Comparison of ENCODE assay signal across 21 cellular contexts in genomic region chr22:35191412-35191811, GRCh38.
A peak's percentile ranks its signal among the peaks of the same experiment; 100 is the strongest.
DNase-seq lines count a peak whose midpoint lies in the region; ATAC-seq, FAIRE-seq and TF ChIP-seq lines count a peak whose summit lies in the region.
"Had no signal": no experiment of that assay in that cellular context is flagged by ENCODE, and none has a peak within 500 bp of the region (broad histone marks: within the 10 kb centered on the region; RNA-seq: fewer than 3 reads in every experiment).

No MANE protein-coding gene starts in this region.

- H3K4me3 ChIP-seq in SK-N-SH (ENCODE audit: low read depth in 2 of 2, low read length in 1 of 2) (no peak overlapping the region), fibroblast of pulmonary artery (replicated peaks; ENCODE audit: low read depth, low read length) (no peak overlapping the region)
- H3K4me3 ChIP-seq: Peyer's patch, thoracic aorta had no signal

- peaks cover 5% of the 10 kb centered on the region for H3K9me3 Mint-ChIP-seq in type B pancreatic cell
- H3K9me3 Mint-ChIP-seq in glutamatergic neuron (ENCODE audit: unreplicated experiment) = peaks cover 10% of the 10 kb centered on the region

- no peaks in the 10 kb centered on the region for H3F3A ChIP-seq in SK-N-SH (replicated peaks; ENCODE audit: insufficient read depth)

- no peaks in the 10 kb centered on the region for H3K79me2 ChIP-seq in SK-N-SH (ENCODE audit: insufficient read depth)

- no peak for FAIRE-seq in GM12891 (lab: Jason Lieb, UNC)

- H3K9ac ChIP-seq in SK-N-SH = no peak overlapping the region

- DNase-seq in SK-N-SH (no peak), SW480 (ENCODE audit: low spot score) (peak; percentile 81), fibroblast of pulmonary artery (ENCODE audit: low read depth) (peak; percentile 15), type B pancreatic cell (ENCODE audit: extremely low spot score, unreplicated experiment) (peak; percentile 27), glutamatergic neuron (no peak), NCI-H1436 treated with DMSO at 0.1 percent for 48 hours (lab: John Stamatoyannopoulos, UW) (no peak), GM12891 (ENCODE audit: insufficient read length, low spot score) (no peak)
- DNase-seq: activated CD4-positive, alpha-beta T cell treated with anti-CD3 and anti-CD28 coated beads, Interleukin-2, amount 50 U/mL, for 48 hours; Calu3; endodermal cell; NCI-H446 treated with DMSO at 0.1 percent for 48 hours; occipital lobe; Peyer's patch; stimulated activated CD4-positive, alpha-beta T cell treated with anti-CD3 and anti-CD28 coated beads, Interleukin-12 subunit alpha, Interleukin-12 subunit beta, amount 100 ng/mL, for 4 hours had no signal

- POLR2A ChIA-PET in SK-N-SH (lab: Yijun Ruan, JAX) = no interaction called here

- H3K27me3 Mint-ChIP-seq in type B pancreatic cell (peaks cover 6% of the 10 kb centered on the region), glutamatergic neuron (ENCODE audit: unreplicated experiment) (peaks cover 2% of the 10 kb centered on the region)
- H3K27me3 Mint-ChIP-seq: brain had no signal

- H3K36me3 ChIP-seq in SK-N-SH (replicated peaks in 1 of 2; ENCODE audit: control insufficient read depth in 1 of 2, insufficient read depth in 2 of 2, low read length in 1 of 2) = no peaks in the 10 kb centered on the region
- H3K36me3 ChIP-seq: Peyer's patch, thoracic aorta had no signal

- H3K4me1 Mint-ChIP-seq in type B pancreatic cell (ENCODE audit: unreplicated experiment) (no peaks in the 10 kb centered on the region), glutamatergic neuron (ENCODE audit: low read depth, unreplicated experiment) (no peaks in the 10 kb centered on the region)
- H3K4me1 Mint-ChIP-seq: endodermal cell, memory B cell had no signal

- no peak overlapping the region for H2AFZ ChIP-seq in SK-N-SH (ENCODE audit: low read depth)

- CTCF ChIA-PET in SK-N-SH (lab: Yijun Ruan, JAX) = no interaction called here

- no peaks in the 10 kb centered on the region for H3K9me2 ChIP-seq in SK-N-SH

- TF ChIP-seq EP300 in SK-N-SH (IDR thresholded peaks at IDR 0.05; ENCODE audit: borderline replicate concordance in 1 of 2, low read depth in 1 of 2, low read length in 1 of 2) = no peak

- no peaks in the 10 kb centered on the region for H3K27me3 ChIP-seq in SK-N-SH (ENCODE audit: insufficient read depth)
- H3K27me3 ChIP-seq: Peyer's patch had no signal

- WGBS in SK-N-SH (ENCODE audit: low lambda C conversion rate) = 12% methylated on average over 2 of the region's 2 CpGs

- no peaks in the 10 kb centered on the region for H4K20me1 ChIP-seq in SK-N-SH (ENCODE audit: insufficient read depth)

- TF ChIP-seq RAD21 in SK-N-SH (IDR thresholded peaks at IDR 0.05; ENCODE audit: low read length) = no peak

- H3K27ac ChIP-seq in SK-N-SH (ENCODE audit: low read depth in 2 of 2, low read length in 1 of 2) = no peak overlapping the region
- H3K27ac ChIP-seq: 22Rv1, HL-60, Peyer's patch, thoracic aorta had no signal

- no peaks in the 10 kb centered on the region for H3K4me1 ChIP-seq in SK-N-SH (ENCODE audit: control insufficient read depth in 1 of 2, insufficient read depth in 2 of 2, low read depth in 1 of 2, low read length in 1 of 2)
- H3K4me1 ChIP-seq: Peyer's patch had no signal

- TF ChIP-seq POLR2A in GM12891 (IDR thresholded peaks at IDR 0.05; ENCODE audit: low read depth, low read length) = no peak

- H3K27ac Mint-ChIP-seq in type B pancreatic cell (no peak overlapping the region), glutamatergic neuron (ENCODE audit: unreplicated experiment) (no peak overlapping the region)
- H3K27ac Mint-ChIP-seq: activated T-helper 2 cell treated with anti-CD3 and anti-CD28 coated beads, Interferon-gamma antibody, Interleukin-2, Interleukin-4, amounts not matched to agents 10 μg/mL and 5 μg/mL and 100 μg/mL, durations not matched to agents 14 hours and 24 hours and 36 hours; brain; endodermal cell; memory B cell had no signal

- H3K4me3 Mint-ChIP-seq in type B pancreatic cell (no peak overlapping the region), glutamatergic neuron (ENCODE audit: unreplicated experiment) (no peak overlapping the region)
- H3K4me3 Mint-ChIP-seq: brain, endodermal cell, memory B cell had no signal

- H3K36me3 Mint-ChIP-seq in type B pancreatic cell (no peaks in the 10 kb centered on the region), glutamatergic neuron (ENCODE audit: unreplicated experiment) (peaks cover 21% of the 10 kb centered on the region)
- H3K36me3 Mint-ChIP-seq: brain had no signal

- H3K4me2 ChIP-seq in SK-N-SH = no peak overlapping the region

- TF ChIP-seq CTCF in SK-N-SH (IDR thresholded peaks at IDR 0.05) (no peak), fibroblast of pulmonary artery (IDR thresholded peaks at IDR 0.05; ENCODE audit: low read length, missing control alignments) (no peak), type B pancreatic cell (conservative IDR thresholded peaks at IDR 0.05) (no peak), glutamatergic neuron (IDR thresholded peaks at IDR 0.05; ENCODE audit: partially characterized antibody, unreplicated experiment) (no peak)

- peak; percentile 51 for ATAC-seq in SK-N-SH treated with all-trans-retinoic acid at 6 μM for 48 hours

- H3K9me3 ChIP-seq in SK-N-SH = peaks cover 12% of the 10 kb centered on the region; the same call in 1 of the 2 replicates

TF ChIP-seq in SK-N-SH treated with all-trans-retinoic acid at 6 μM for 48 hours, 23 proteins besides CTCF, POLR2A, EP300 and RAD21 (continues in another document):
- TF ChIP-seq PATZ1 (CRISPR knock-in tag; IDR thresholded peaks at IDR 0.05; ENCODE audit: borderline replicate concordance) (no peak), GLIS3 (CRISPR knock-in tag; IDR thresholded peaks at IDR 0.05) (no peak), OSR1 (CRISPR knock-in tag; IDR thresholded peaks at IDR 0.05) (no peak), ZFP3 (CRISPR knock-in tag; IDR thresholded peaks at IDR 0.05) (no peak), ARNTL (CRISPR knock-in tag; IDR thresholded peaks at IDR 0.05; ENCODE audit: borderline replicate concordance, low read depth) (no peak), ZNF8 (CRISPR knock-in tag; IDR thresholded peaks at IDR 0.05) (no peak)

TF ChIP-seq in SK-N-SH, 30 proteins besides CTCF, POLR2A, EP300 and RAD21:
- TF ChIP-seq FOSL2 (IDR thresholded peaks at IDR 0.05; ENCODE audit: borderline replicate concordance, low read depth) (no peak), CHD2 (IDR thresholded peaks at IDR 0.05; ENCODE audit: low read length, partially characterized antibody) (no peak)

TF ChIP-seq in GM12891, 5 proteins besides CTCF, POLR2A, EP300 and RAD21:
- TF ChIP-seq SPI1 (IDR thresholded peaks at IDR 0.05; ENCODE audit: low read depth, low read length) (no peak), PAX5 (IDR thresholded peaks at IDR 0.05; ENCODE audit: insufficient read depth, low read length, severe bottlenecking) (no peak), TAF1 (IDR thresholded peaks at IDR 0.05; ENCODE audit: low read depth, low read length) (no peak), POLR2AphosphoS5 (IDR thresholded peaks at IDR 0.05; ENCODE audit: low read depth, low read length) (no peak), POU2F2 (IDR thresholded peaks at IDR 0.05; ENCODE audit: low read depth, low read length) (no peak)

Comparison
In these comparisons a context has a peak if more than half of its experiments do, and no peak if none do; other contexts are left out.
1. DNase-seq: peak in SW480 (single experiment), fibroblast of pulmonary artery (single experiment) and type B pancreatic cell (single experiment); none in SK-N-SH (single experiment), glutamatergic neuron (single experiment), NCI-H1436 treated with DMSO at 0.1 percent for 48 hours (single experiment) and GM12891 (single experiment).